In genomic region chr10:104084482-104085142, GRCh38 we compare ENCODE assay signal across 31 cellular contexts. TPM values are rescaled to one million over a fixed set of nuclear protein-coding genes. Genes with fewer than 3 reads are reported as not detected.
DNase-seq lines count a peak whose midpoint lies in the region; ATAC-seq and TF ChIP-seq lines count a peak whose summit lies in the region.
"Had no signal": no experiment of that assay in that cellular context is flagged by ENCODE, and none has a peak within 500 bp of the region (broad histone marks: within the 10 kb centered on the region; RNA-seq: fewer than 3 reads in every experiment).

No MANE protein-coding gene starts in this region.

- TF ChIP-seq CTCF in PC-3 (conservative IDR thresholded peaks at IDR 0.05; ENCODE audit: low read depth, low read length) (no peak), esophagus muscularis mucosa (IDR thresholded peaks at IDR 0.05) (no peak), transverse colon (IDR thresholded peaks at IDR 0.05) (no peak)

- intact Hi-C loops in PC-3 (cut with micrococcal nuclease) = loop anchor here (5.0 kb wide), 1 partner anchor 38 kb away; the partner anchor contains the start of gene SFR1
- intact Hi-C loops in esophagus muscularis mucosa (cut with DNase I) = no loop called here
- intact Hi-C loops in transverse colon (cut with DNase I; ENCODE audit: low total_unique reads) = no loop called here

- H2AK5ac ChIP-seq in mesenchymal stem cell (ENCODE audit: low read length, severe bottlenecking) = no peak overlapping the region

- POLR2A ChIA-PET in PC-3 (lab: Charles Lee; ENCODE audit: unreplicated experiment) = no interaction called here

- no peak overlapping the region for H3K4ac ChIP-seq in mesenchymal stem cell (ENCODE audit: low read depth in 1 of 2, low read length in 2 of 2)

- in situ Hi-C loops in transverse colon (cut with MboI; ENCODE audit: low pct_ligation_motif_present in 1 of 4, low pct_unique_long_range_greater_than_20kb in 1 of 4, low sequenced_read_pairs in 3 of 4) = loop anchor here in 1 of 4 donors (25.0 kb wide), 1 partner anchor 197 kb away; no protein-coding TSS in a partner anchor

- TF ChIP-seq EP300 in esophagus muscularis mucosa (IDR thresholded peaks at IDR 0.05) = no peak
- no peak for TF ChIP-seq EP300 in transverse colon (IDR thresholded peaks at IDR 0.05; ENCODE audit: low read depth)

- H3K4me2 ChIP-seq in PC-3 (ENCODE audit: low read length) (peak overlapping the region; percentile 63; the same call in 1 of the 2 replicates), mesenchymal stem cell (ENCODE audit: low read length, poor library complexity, severe bottlenecking) (peak overlapping the region; percentile 54)
- H3K4me2 ChIP-seq: A549 had no signal

- no peak overlapping the region for H2BK12ac ChIP-seq in mesenchymal stem cell (ENCODE audit: low read length in 2 of 2)

- H3K4me3 ChIP-seq in PC-3 (ENCODE audit: low read length) = no peak overlapping the region
- H3K4me3 ChIP-seq in esophagus muscularis mucosa = no peak overlapping the region
- no peak overlapping the region for H3K4me3 ChIP-seq in mesenchymal stem cell (ENCODE audit: insufficient read depth in 1 of 2, low read depth in 1 of 2, low read length in 2 of 2)
- peak overlapping the region in 2 of 4 donors; percentile 16 to 33 for H3K4me3 ChIP-seq in transverse colon
- H3K4me3 ChIP-seq: A549, body of pancreas, psoas muscle, sigmoid colon had no signal

- H3K27ac ChIP-seq in PC-3 (ENCODE audit: low read length) = no peak overlapping the region
- H3K27ac ChIP-seq in esophagus muscularis mucosa (replicated peaks in 1 of 4) = no peak overlapping the region
- H3K27ac ChIP-seq in mesenchymal stem cell (ENCODE audit: low read length, poor library complexity, severe bottlenecking) = peak overlapping the region; percentile 89
- peak overlapping the region in 3 of 4 donors; percentile 58 to 71 (median 63) for H3K27ac ChIP-seq in transverse colon
- H3K27ac ChIP-seq: body of pancreas, psoas muscle, sigmoid colon had no signal

- WGBS in esophagus muscularis mucosa = 71% methylated on average over 5 of the region's 5 CpGs
- 93% methylated on average over 5 of the region's 5 CpGs for WGBS in mesenchymal stem cell
- 72 to 78% methylated on average over 5 of the region's 5 CpGs for WGBS in transverse colon (ENCODE audit: low coverage in 1 of 2), 2 donors

- no peaks in the 10 kb centered on the region for H4K20me1 ChIP-seq in PC-3 (ENCODE audit: low read length)

- H3K18ac ChIP-seq in mesenchymal stem cell (ENCODE audit: low read depth in 1 of 2, low read length in 2 of 2) = no peak overlapping the region

- no peak overlapping the region for H4K8ac ChIP-seq in mesenchymal stem cell (ENCODE audit: low read length)

- H2BK15ac ChIP-seq in mesenchymal stem cell (ENCODE audit: low read depth, poor library complexity, severe bottlenecking) = no peak overlapping the region

- no peaks in the 10 kb centered on the region for H3F3A ChIP-seq in PC-3 (ENCODE audit: low read length, unreplicated experiment)

- H3K36me3 ChIP-seq in PC-3 (ENCODE audit: low read depth, low read length) (no peaks in the 10 kb centered on the region; the same call in 1 of the 2 replicates), esophagus muscularis mucosa (no peaks in the 10 kb centered on the region), mesenchymal stem cell (ENCODE audit: control insufficient read depth in 1 of 2, insufficient read depth in 2 of 2, low read depth in 1 of 2, low read length in 2 of 2) (no peaks in the 10 kb centered on the region), transverse colon (no peaks in the 10 kb centered on the region)
- H3K36me3 ChIP-seq: sigmoid colon had no signal

- H3K9me2 ChIP-seq in PC-3 (replicated peaks; ENCODE audit: low read length) = no peaks in the 10 kb centered on the region

- H3K9ac ChIP-seq in PC-3 (ENCODE audit: low read length) = no peak overlapping the region
- H3K9ac ChIP-seq in mesenchymal stem cell (ENCODE audit: low read length) = no peak overlapping the region

- H3K79me2 ChIP-seq in PC-3 (ENCODE audit: low read length) = no peaks in the 10 kb centered on the region

- H2AFZ ChIP-seq in PC-3 (ENCODE audit: low read length) (no peak overlapping the region), mesenchymal stem cell (ENCODE audit: low read depth, low read length) (no peak overlapping the region)

- no peak overlapping the region for H3K23ac ChIP-seq in mesenchymal stem cell (ENCODE audit: low read length in 2 of 2)

- no peak overlapping the region for H4K91ac ChIP-seq in mesenchymal stem cell (ENCODE audit: low read length)

- H3K14ac ChIP-seq in mesenchymal stem cell (ENCODE audit: low read length in 2 of 2) = no peak overlapping the region

- TF ChIP-seq POLR2A in esophagus muscularis mucosa (IDR thresholded peaks at IDR 0.05; ENCODE audit: low read depth) (no peak), transverse colon (IDR thresholded peaks at IDR 0.05) (no peak)

- no peak overlapping the region for H2BK5ac ChIP-seq in mesenchymal stem cell (ENCODE audit: low read depth, low read length, poor library complexity, severe bottlenecking)

- H3K27me3 ChIP-seq in PC-3 (ENCODE audit: low read length) (no peaks in the 10 kb centered on the region), esophagus muscularis mucosa (no peaks in the 10 kb centered on the region), mesenchymal stem cell (ENCODE audit: control insufficient read depth in 1 of 2, insufficient read depth in 1 of 2, low read length in 2 of 2) (no peaks in the 10 kb centered on the region), transverse colon (no peaks in the 10 kb centered on the region)
- H3K27me3 ChIP-seq: body of pancreas, sigmoid colon had no signal

- no peak for ATAC-seq in PC-3
- ATAC-seq in GM19452 (IDR thresholded peaks at IDR 0.05; ENCODE audit: unreplicated experiment) = no peak
- ATAC-seq: A549; activated CD8-positive, alpha-beta T cell treated with anti-CD3 and anti-CD28 coated beads, Interleukin-2, amount 10 ng/mL, durations not matched to agents 7 days and 5 days; activated T-helper 17 cell treated with anti-CD3 and anti-CD28 coated beads, Interleukin-2, amount 50 U/mL, for 72 hours; body of pancreas; natural killer cell; Panc1; psoas muscle; stimulated activated effector memory CD8-positive, alpha-beta T cell treated with anti-CD3 and anti-CD28 coated beads, Interleukin-12 subunit alpha, Interleukin-12 subunit beta, amount 100 ng/mL, for 72 hours had no signal

- BruUV-seq in PC-3 (replicated peaks; lab: Mats Ljungman, UMichigan) = no TSS peak

- no peak overlapping the region for H2BK120ac ChIP-seq in mesenchymal stem cell (ENCODE audit: low read depth, low read length)

- no peaks in the 10 kb centered on the region for H3K79me1 ChIP-seq in mesenchymal stem cell (replicated peaks; ENCODE audit: low read length, poor library complexity, severe bottlenecking)

- H3K4me1 ChIP-seq in PC-3 (ENCODE audit: insufficient read depth, low read length) (peaks cover 15% of the 10 kb centered on the region), esophagus muscularis mucosa (no peaks in the 10 kb centered on the region), mesenchymal stem cell (ENCODE audit: control insufficient read depth, insufficient read depth, low read depth, low read length) (peaks cover 6% of the 10 kb centered on the region), transverse colon (peaks cover 0 to 12% (median 0%) of the 10 kb centered on the region in 4 donors)
- H3K4me1 ChIP-seq: psoas muscle, sigmoid colon had no signal

- H3K9me3 ChIP-seq in PC-3 (ENCODE audit: low read length) (no peaks in the 10 kb centered on the region), esophagus muscularis mucosa (no peaks in the 10 kb centered on the region), mesenchymal stem cell (ENCODE audit: control insufficient read depth, low read length) (no peaks in the 10 kb centered on the region), transverse colon (no peaks in the 10 kb centered on the region)
- H3K9me3 ChIP-seq: A549, body of pancreas, psoas muscle, sigmoid colon had no signal

- DNase-seq in PC-3 = no peak
- DNase-seq in esophagus muscularis mucosa (ENCODE audit: extremely low spot score) = peak; percentile 45
- no peak for DNase-seq in mesenchymal stem cell
- DNase-seq in transverse colon = no peak
- no peak for DNase-seq in cerebellar nuclear complex (lab: John Stamatoyannopoulos, UW)
- DNase-seq in GM19238 (ENCODE audit: insufficient read length, low spot score) = no peak
- DNase-seq in H4 (ENCODE audit: low spot score) = no peak
- DNase-seq: activated CD4-positive, alpha-beta T cell treated with anti-CD3 and anti-CD28 coated beads for 4 hours; activated CD8-positive, alpha-beta T cell treated with anti-CD3 and anti-CD28 coated beads, Interleukin-2, amount 10 ng/mL, durations not matched to agents 7 days and 5 days; activated naive CD4-positive, alpha-beta T cell treated with anti-CD3 and anti-CD28 coated beads, Interleukin-2, amount 50 U/mL, for 16 hours; AML-193; body of pancreas; CD4-positive, alpha-beta T cell; H7; IMR-90; midbrain; MV-4-11; natural killer cell; NCI-H1436 treated with DMSO at 0.1 percent for 48 hours; NCI-H2081 treated with DMSO at 0.1 percent for 48 hours; NCI-H2227 treated with DMSO at 0.1 percent for 48 hours; occipital lobe; psoas muscle; sigmoid colon had no signal

- CTCF ChIA-PET in PC-3 (lab: Charles Lee) = no interaction called here

RNA-seq across cellular contexts. Expression of gene COL17A1, which starts 1.1 kb away (rescaled TPM):
- total RNA-seq in PC-3 (2014; rRNA removed) (1.2 and 1.6 TPM in 2 replicates), esophagus muscularis mucosa (under 1 TPM in 3 of 4 donors, not detected in 1; 0.17 to 0.29 (median 0.26) TPM), transverse colon (100 to 1,000 TPM in 3 of 4 donors, 10 to 100 TPM in 1; 36.0 to 181 (median 173) TPM)
- 0.01 TPM for polyA plus RNA-seq in mesenchymal stem cell (2013, experiment 1 of 2)
- polyA plus RNA-seq in mesenchymal stem cell (2013, experiment 2 of 2) = not detected
- not detected in 2 replicates for total RNA-seq in H4 (2014; rRNA removed; shearing (Covaris generic))
- total RNA-seq: activated CD8-positive, alpha-beta T cell treated with anti-CD3 and anti-CD28 coated beads, Interleukin-2, amount 10 ng/mL, durations not matched to agents 7 days and 5 days; activated T-helper 17 cell treated with anti-CD3 and anti-CD28 coated beads, Interleukin-2, amount 50 U/mL, for 72 hours; CD4-positive, alpha-beta T cell; chondrocyte; LHCN-M2; natural killer cell; occipital lobe; sigmoid colon had no signal

RNA-seq across cellular contexts. Expression of gene SFR1, which starts 37.4 kb away (rescaled TPM):
- 2.9 and 4.7 TPM in 2 replicates for total RNA-seq in PC-3 (2014; rRNA removed)
- 1 to 10 TPM; 4.9 to 9.1 (median 7.8) TPM for total RNA-seq in esophagus muscularis mucosa
- 4.2 TPM for polyA plus RNA-seq in mesenchymal stem cell (2013, experiment 1 of 2)
- 4.8 TPM for polyA plus RNA-seq in mesenchymal stem cell (2013, experiment 2 of 2)
- total RNA-seq in transverse colon = 1 to 10 TPM in 3 of 4 donors, not detected in 1; 4.0 TPM
- total RNA-seq in H4 (2014; rRNA removed; shearing (Covaris generic)) = 8.9 and 9.3 TPM in 2 replicates

Comparison
In these comparisons a context has a peak if more than half of its experiments do, and no peak if none do; other contexts are left out.
1. H3K27ac ChIP-seq: peak in mesenchymal stem cell (single experiment) and transverse colon (3 of 4); none in PC-3 (single experiment) and esophagus muscularis mucosa (0 of 4).
2. RNA of gene COL17A1, which starts 1.1 kb away (total RNA-seq): 36.0 to 181 TPM in transverse colon; 1.2 to 1.6 TPM in PC-3, 0.17 to 0.29 TPM in esophagus muscularis mucosa and not detected in H4; every median in the first group is over 10 times any median in the second.